In the genomic region with DNA sequence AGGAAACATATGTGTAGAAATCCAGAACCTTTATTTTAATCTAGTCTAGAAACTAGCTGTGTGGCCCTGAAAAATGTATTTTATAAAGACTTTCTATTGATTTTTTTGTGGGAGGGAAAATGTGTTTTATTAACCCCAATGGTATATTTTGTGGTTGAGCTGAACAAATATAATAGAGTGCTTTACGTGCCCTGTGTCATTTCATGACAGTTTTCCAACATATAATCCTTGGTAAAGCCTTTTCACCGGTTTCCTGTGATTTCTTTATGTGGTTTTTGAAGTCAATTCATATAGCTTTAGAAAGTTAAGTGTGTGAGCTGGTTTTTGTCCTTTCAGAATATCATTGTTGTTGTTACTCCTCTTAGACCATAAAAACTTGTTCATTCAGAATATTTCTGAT, we compare ENCODE assay signal across 30 cellular contexts.
"Had no signal": no experiment of that assay in that cellular context is flagged by ENCODE, and none has a peak within 500 bp of the region (broad histone marks: within the 10 kb centered on the region; RNA-seq: fewer than 3 reads in every experiment).

No MANE protein-coding gene starts in this region.

- H3K27ac ChIP-seq: adrenal gland, ascending aorta, body of pancreas, brain microvascular endothelial cell, breast epithelium, cardiac muscle cell had no signal

- ATAC-seq: activated naive CD4-positive, alpha-beta T cell treated with anti-CD3 and anti-CD28 coated beads, Interleukin-2, amount 50 U/mL, for 72 hours; activated naive CD8-positive, alpha-beta T cell treated with anti-CD3 and anti-CD28 coated beads, Interleukin-2, amount 50 U/mL, for 24 hours; activated T-cell treated with anti-CD3 and anti-CD28 coated beads, Interleukin-2, amount 50 U/mL, for 4 hours; activated T-cell treated with anti-CD3 and anti-CD28 coated beads, Interleukin-2, amount 50 U/mL, for 72 hours; activated T-helper 17 cell treated with anti-CD3 and anti-CD28 coated beads, Interleukin-2, amount 50 U/mL, for 72 hours; body of pancreas had no signal

- H3K36me3 ChIP-seq: adrenal gland, ascending aorta, brain microvascular endothelial cell, breast epithelium, cardiac muscle cell had no signal

- H3K9me3 ChIP-seq: adrenal gland, ascending aorta, body of pancreas, breast epithelium had no signal

- H3K27me3 ChIP-seq: adrenal gland, ascending aorta, body of pancreas, brain microvascular endothelial cell, breast epithelium, cardiac muscle cell had no signal

- H3K4me3 ChIP-seq: adrenal gland, ascending aorta, body of pancreas, breast epithelium, cardiac muscle cell had no signal

- H3K4me1 ChIP-seq: adrenal gland, body of pancreas, breast epithelium had no signal

- DNase-seq: activated effector memory CD4-positive, alpha-beta T cell treated with anti-CD3 and anti-CD28 coated beads, Interleukin-2, amount 50 U/mL, for 16 hours; activated effector memory CD4-positive, alpha-beta T cell treated with Interleukin-2 at 50 U/mL for 16 hours; activated gamma-delta T cell; activated gamma-delta T cell treated with Interleukin-2 at 50 U/mL for 16 hours; activated naive CD4-positive, alpha-beta T cell; activated naive CD4-positive, alpha-beta T cell treated with anti-CD3 and anti-CD28 coated beads for 36 hours; activated naive CD4-positive, alpha-beta T cell treated with anti-CD3 and anti-CD28 coated beads, Interleukin-2, amount 10 ng/mL, durations not matched to agents 7 days and 5 days; activated naive CD4-positive, alpha-beta T cell treated with anti-CD3 and anti-CD28 coated beads, Interleukin-2, amount 50 U/mL, for 16 hours; activated naive CD4-positive, alpha-beta T cell treated with Interleukin-2 at 50 U/mL for 16 hours; activated naive CD8-positive, alpha-beta T cell treated with anti-CD3 and anti-CD28 coated beads for 36 hours; activated naive CD8-positive, alpha-beta T cell treated with anti-CD3 and anti-CD28 coated beads, Interleukin-2, amount 10 ng/mL, durations not matched to agents 7 days and 5 days; activated naive CD8-positive, alpha-beta T cell treated with anti-CD3 and anti-CD28 coated beads, Interleukin-2, amount 50 U/mL, for 24 hours; activated T-cell treated with anti-CD3 and anti-CD28 coated beads, Interleukin-2, amount 50 U/mL, for 4 hours; activated T-cell treated with anti-CD3 and anti-CD28 coated beads, Interleukin-2, amount 50 U/mL, for 48 hours; activated T-cell treated with anti-CD3 and anti-CD28 coated beads, Interleukin-2, amount 50 U/mL, for 72 hours; adrenal gland; amniotic stem cell; amygdala; anterior cingulate cortex; aorta; body of pancreas; brain microvascular endothelial cell; caudate nucleus; central memory CD4-positive, alpha-beta T cell; cerebellar nuclear complex had no signal
